13 cellular contexts compared by ENCODE assay signal in genomic region chr16:88855176-88855575, GRCh38. TPM values are rescaled to one million over a fixed set of nuclear protein-coding genes. Genes with fewer than 3 reads are reported as not detected.
DNase-seq lines count a peak whose midpoint lies in the region; ATAC-seq and TF ChIP-seq lines count a peak whose summit lies in the region.
"Had no signal": no experiment of that assay in that cellular context is flagged by ENCODE, and none has a peak within 500 bp of the region (broad histone marks: within the 10 kb centered on the region; RNA-seq: fewer than 3 reads in every experiment).

No MANE protein-coding gene starts in this region.

- in situ Hi-C loops in Panc1 (cut with HindIII; ENCODE audit: low pct_unique_long_range_greater_than_20kb, low sequenced_read_pairs): no loop called here

- no peaks in the 10 kb centered on the region for H3K9me3 Mint-ChIP-seq in activated T-cell treated with anti-CD3 and anti-CD28 coated beads, Interleukin-2, amount 50 U/mL, for 24 hours
- peaks cover 4% of the 10 kb centered on the region for H3K9me3 Mint-ChIP-seq in endodermal cell
- H3K9me3 Mint-ChIP-seq in stimulated activated memory B cell treated with anti-CD40 and anti-IgM and Interleukin-4, amounts not matched to agents 10 μg/mL and 1 μg/mL and 100 μg/mL, for 72 hours: no peaks in the 10 kb centered on the region

- no peak for TF ChIP-seq CTCF in Panc1 (IDR thresholded peaks at IDR 0.05)
- TF ChIP-seq CTCF in endodermal cell (conservative IDR thresholded peaks at IDR 0.05): no peak
- no peak for TF ChIP-seq CTCF in ovary (IDR thresholded peaks at IDR 0.05)

- CTCF ChIA-PET in Panc1 (lab: Charles Lee): no interaction called here

- no peaks in the 10 kb centered on the region for H3K27me3 Mint-ChIP-seq in activated T-cell treated with anti-CD3 and anti-CD28 coated beads, Interleukin-2, amount 50 U/mL, for 24 hours
- no peaks in the 10 kb centered on the region for H3K27me3 Mint-ChIP-seq in endodermal cell (ENCODE audit: insufficient read depth)
- no peaks in the 10 kb centered on the region for H3K27me3 Mint-ChIP-seq in stimulated activated memory B cell treated with anti-CD40 and anti-IgM and Interleukin-4, amounts not matched to agents 10 μg/mL and 1 μg/mL and 100 μg/mL, for 72 hours

- H3K4me3 ChIP-seq in Panc1 (ENCODE audit: low read depth in 2 of 2, low read length in 2 of 2) (no peak overlapping the region; a peak in 1 of 4 replicates), endodermal cell (ENCODE audit: low read length) (no peak overlapping the region), ovary (no peak overlapping the region)

- no peaks in the 10 kb centered on the region for H3K9me3 ChIP-seq in Panc1 (ENCODE audit: control insufficient read depth, insufficient read depth, low read depth, low read length)
- H3K9me3 ChIP-seq in endodermal cell (ENCODE audit: control insufficient read depth, low read length): no peaks in the 10 kb centered on the region
- H3K9me3 ChIP-seq in ovary: no peaks in the 10 kb centered on the region

- no peak overlapping the region for H3K9ac ChIP-seq in endodermal cell (ENCODE audit: extremely low read depth, low read length, poor library complexity, severe bottlenecking)

- peaks cover 33% of the 10 kb centered on the region for H3K4me1 Mint-ChIP-seq in activated T-cell treated with anti-CD3 and anti-CD28 coated beads, Interleukin-2, amount 50 U/mL, for 24 hours (ENCODE audit: low read depth)
- peaks cover 4% of the 10 kb centered on the region for H3K4me1 Mint-ChIP-seq in endodermal cell
- H3K4me1 Mint-ChIP-seq in stimulated activated memory B cell treated with anti-CD40 and anti-IgM and Interleukin-4, amounts not matched to agents 10 μg/mL and 1 μg/mL and 100 μg/mL, for 72 hours: peaks cover 37% of the 10 kb centered on the region

- POLR2A ChIA-PET in Panc1 (lab: Charles Lee): no interaction called here

- BruUV-seq in Panc1 (replicated peaks; lab: Mats Ljungman, UMichigan): TSS peak; percentile 77

- DNase-seq in activated T-cell treated with anti-CD3 and anti-CD28 coated beads, Interleukin-2, amount 50 U/mL, for 24 hours: no peak
- no peak for DNase-seq in activated T-cell treated with anti-CD3 and anti-CD28 coated beads, Interleukin-2, amount 50 U/mL, for 1 hour
- DNase-seq in Panc1 (ENCODE audit: low read depth, low spot score) (no peak), endodermal cell (no peak), NCI-H510A treated with DMSO at 0.1 percent for 48 hours (lab: John Stamatoyannopoulos, UW) (no peak), ovary (no peak)
- DNase-seq: kidney had no signal

- no peak for TF ChIP-seq EP300 in ovary (IDR thresholded peaks at IDR 0.05)

- H3K36me3 ChIP-seq in Panc1 (ENCODE audit: control insufficient read depth, insufficient read depth, low read length) (peaks cover 6% of the 10 kb centered on the region; the same call in 1 of the 2 replicates), endodermal cell (ENCODE audit: control insufficient read depth, insufficient read depth, low read length) (peaks cover 17% of the 10 kb centered on the region), ovary (no peaks in the 10 kb centered on the region)

- H3K27ac ChIP-seq in Panc1 (ENCODE audit: low read length) (no peak overlapping the region; the same call in 1 of the 2 replicates), endodermal cell (ENCODE audit: low read depth, low read length) (no peak overlapping the region), ovary (no peak overlapping the region)
- H3K27ac ChIP-seq: VCaP had no signal

- peak overlapping the region; percentile 19 for H3K27ac Mint-ChIP-seq in activated T-cell treated with anti-CD3 and anti-CD28 coated beads, Interleukin-2, amount 50 U/mL, for 24 hours
- no peak overlapping the region for H3K27ac Mint-ChIP-seq in endodermal cell
- H3K27ac Mint-ChIP-seq in stimulated activated memory B cell treated with anti-CD40 and anti-IgM and Interleukin-4, amounts not matched to agents 10 μg/mL and 1 μg/mL and 100 μg/mL, for 72 hours: peak overlapping the region; percentile 73

- TF ChIP-seq POLR2A in ovary (IDR thresholded peaks at IDR 0.05): no peak

- WGBS in endodermal cell (ENCODE audit: insufficient coverage in 1 of 2, insufficient read length in 1 of 2), 2 experiments: 96 to 97% methylated on average over 7 of the region's 8 CpGs
- 88 to 90% (median 89%) methylated on average over 8 of the region's 8 CpGs for WGBS in ovary, 3 donors

- intact Hi-C loops in Panc1 (cut with micrococcal nuclease; ENCODE audit: unreplicated experiment) (no loop called here), ovary (cut with DNase I) (loop anchor here in 2 of 4 donors (5.0 kb wide), 2 partner anchors 38 to 43 kb away; partner anchors contain the start of gene APRT (in 1 of the 2))

- H3K4me3 Mint-ChIP-seq in activated T-cell treated with anti-CD3 and anti-CD28 coated beads, Interleukin-2, amount 50 U/mL, for 24 hours: peak overlapping the region; percentile 78
- H3K4me3 Mint-ChIP-seq in endodermal cell: peak overlapping the region; percentile 91
- H3K4me3 Mint-ChIP-seq in stimulated activated memory B cell treated with anti-CD40 and anti-IgM and Interleukin-4, amounts not matched to agents 10 μg/mL and 1 μg/mL and 100 μg/mL, for 72 hours: peak overlapping the region; percentile 77

- ATAC-seq in Panc1: no peak
- ATAC-seq in stimulated activated memory B cell treated with anti-CD40 and anti-IgM and Interleukin-4, amounts not matched to agents 10 μg/mL and 1 μg/mL and 100 μg/mL, for 72 hours: no peak
- ATAC-seq in HG03039 (IDR thresholded peaks at IDR 0.05; ENCODE audit: unreplicated experiment): no peak

- no peaks in the 10 kb centered on the region for H3K27me3 ChIP-seq in Panc1 (ENCODE audit: control insufficient read depth, insufficient read depth, low read length)
- H3K27me3 ChIP-seq in endodermal cell (ENCODE audit: control insufficient read depth, insufficient read depth, low read length, poor library complexity, severe bottlenecking): no peaks in the 10 kb centered on the region
- H3K27me3 ChIP-seq in ovary: no peaks in the 10 kb centered on the region

- H3K36me3 Mint-ChIP-seq in activated T-cell treated with anti-CD3 and anti-CD28 coated beads, Interleukin-2, amount 50 U/mL, for 24 hours (ENCODE audit: low read depth): peaks cover 32% of the 10 kb centered on the region
- peaks cover 37% of the 10 kb centered on the region for H3K36me3 Mint-ChIP-seq in endodermal cell (ENCODE audit: low read depth)
- peaks cover 8% of the 10 kb centered on the region for H3K36me3 Mint-ChIP-seq in stimulated activated memory B cell treated with anti-CD40 and anti-IgM and Interleukin-4, amounts not matched to agents 10 μg/mL and 1 μg/mL and 100 μg/mL, for 72 hours

- H3K4me1 ChIP-seq in Panc1 (ENCODE audit: control insufficient read depth, insufficient read depth, low read length) (peaks cover 9% of the 10 kb centered on the region; the same call in 1 of the 2 replicates), endodermal cell (ENCODE audit: control insufficient read depth, insufficient read depth, low read length) (no peaks in the 10 kb centered on the region), ovary (ENCODE audit: insufficient read depth) (peaks cover 5% of the 10 kb centered on the region)

RNA-seq across cellular contexts. Expression of gene GALNS, which starts 1.6 kb away (rescaled TPM):
- 81.6 TPM for total RNA-seq in Panc1 (2021; ENCODE audit: unreplicated experiment)
- 106 TPM for polyA plus RNA-seq in Panc1 (2012; ENCODE audit: insufficient read length)
- 10 to 100 TPM; 32.2 to 39.6 TPM for total RNA-seq in endodermal cell
- polyA plus RNA-seq in endodermal cell (2013, experiment 1 of 2): 14.9 TPM
- polyA plus RNA-seq in endodermal cell (2013, experiment 2 of 2): 11.2 TPM
- 10 to 100 TPM; 14.1 to 30.1 (median 21.6) TPM for total RNA-seq in ovary
- polyA plus RNA-seq in ovary: 10 to 100 TPM; 14.0 to 40.4 TPM

RNA-seq across cellular contexts. Expression of gene TRAPPC2L, which starts 1.8 kb away (rescaled TPM):
- total RNA-seq in Panc1 (2021; ENCODE audit: unreplicated experiment): 73.8 TPM
- 129 TPM for polyA plus RNA-seq in Panc1 (2012; ENCODE audit: insufficient read length)
- 100 to 1,000 TPM; 110 TPM for total RNA-seq in endodermal cell
- 93.1 TPM for polyA plus RNA-seq in endodermal cell (2013, experiment 1 of 2)
- polyA plus RNA-seq in endodermal cell (2013, experiment 2 of 2): 81.8 TPM
- total RNA-seq in ovary: 10 to 100 TPM; 37.2 to 65.7 (median 56.3) TPM
- polyA plus RNA-seq in ovary: 100 to 1,000 TPM in 1 of 2 donors, 10 to 100 TPM in 1; 58.6 to 101 TPM

RNA-seq across cellular contexts. Expression of gene PABPN1L, which starts 11.3 kb away (rescaled TPM):
- not detected for total RNA-seq in Panc1 (2021; ENCODE audit: unreplicated experiment)
- not detected for polyA plus RNA-seq in Panc1 (2012; ENCODE audit: insufficient read length)
- not detected for total RNA-seq in endodermal cell
- polyA plus RNA-seq in endodermal cell (2013, experiment 1 of 2): not detected
- not detected for polyA plus RNA-seq in endodermal cell (2013, experiment 2 of 2)
- not detected for total RNA-seq in ovary
- under 1 TPM in 1 of 2 donors, not detected in 1; 0.25 TPM for polyA plus RNA-seq in ovary
- total RNA-seq: frontal cortex, kidney, LHCN-M2, RPMI7951 had no signal

RNA-seq across cellular contexts. Expression of gene APRT, which starts 43.4 kb away (rescaled TPM):
- total RNA-seq in Panc1 (2021; ENCODE audit: unreplicated experiment) (231 TPM), endodermal cell (100 to 1,000 TPM; 200 to 230 TPM), ovary (100 to 1,000 TPM in 2 of 7 donors, 10 to 100 TPM in 5; 51.3 to 150 (median 74.1) TPM)
- 326 TPM for polyA plus RNA-seq in Panc1 (2012; ENCODE audit: insufficient read length)
- 93.5 TPM for polyA plus RNA-seq in endodermal cell (2013, experiment 1 of 2)
- 91.5 TPM for polyA plus RNA-seq in endodermal cell (2013, experiment 2 of 2)
- 10 to 100 TPM; 12.7 to 76.9 TPM for polyA plus RNA-seq in ovary

RNA-seq across cellular contexts. Expression of gene CDT1, which starts 51.6 kb away (rescaled TPM):
- 39.9 TPM for total RNA-seq in Panc1 (2021; ENCODE audit: unreplicated experiment)
- 25.1 TPM for polyA plus RNA-seq in Panc1 (2012; ENCODE audit: insufficient read length)
- total RNA-seq in endodermal cell: 10 to 100 TPM; 57.1 to 63.0 TPM
- 41.5 TPM for polyA plus RNA-seq in endodermal cell (2013, experiment 1 of 2)
- polyA plus RNA-seq in endodermal cell (2013, experiment 2 of 2): 34.7 TPM
- 1 to 10 TPM in 4 of 7 donors, under 1 TPM in 2, not detected in 1; 0.66 to 3.2 (median 1.5) TPM for total RNA-seq in ovary
- under 1 TPM; 0.18 to 0.56 TPM for polyA plus RNA-seq in ovary
